ENCODE assay signal across 25 cellular contexts in genomic region chr9:89811896-89812450, GRCh38.
"Had no signal": no experiment of that assay in that cellular context is flagged by ENCODE, and none has a peak within 500 bp of the region (broad histone marks: within the 10 kb centered on the region; RNA-seq: fewer than 3 reads in every experiment).

No MANE protein-coding gene starts in this region.

- H3K27ac ChIP-seq: left lung, prostate gland, skin epidermis, stomach, tibial artery had no signal

- H3K9me3 ChIP-seq: left lung, mucosa of descending colon, prostate gland, stomach, tibial artery had no signal

- H3K27me3 ChIP-seq: left lung had no signal

- H3K27ac Mint-ChIP-seq: activated B cell treated with CpG ODN at 0.5 μM for 24 hours; activated naive CD4-positive, alpha-beta T cell treated with anti-CD3 and anti-CD28 coated beads, Interleukin-2, amount 10 ng/mL, durations not matched to agents 7 days and 5 days; activated naive CD8-positive, alpha-beta T cell treated with anti-CD3 and anti-CD28 coated beads, Interleukin-2, amount 50 U/mL, for 24 hours; activated T-helper 1 cell treated with anti-CD3 and anti-CD28 coated beads, Interleukin-12 subunit alpha, Interleukin-12 subunit beta, Interleukin-2, Interleukin-4 antibody, amounts not matched to agents 30 ng/mL and 10 ng/mL and 1 ng/mL, durations not matched to agents 14 hours and 24 hours and 36 hours; T-helper 17 cell had no signal

- H3K36me3 Mint-ChIP-seq: activated naive CD4-positive, alpha-beta T cell treated with anti-CD3 and anti-CD28 coated beads, Interleukin-2, amount 10 ng/mL, durations not matched to agents 7 days and 5 days; natural killer cell treated with Interleukin-12 subunit alpha and Interleukin-12 subunit beta and Interleukin-15 and Interleukin-18, amount 100 ng/mL, for 72 hours had no signal

- H3K36me3 ChIP-seq: left lung, prostate gland, stomach, tibial artery had no signal

- H3K4me3 ChIP-seq: left lung, mucosa of descending colon, prostate gland, skin epidermis, stomach, tibial artery had no signal

- DNase-seq: activated B cell treated with CpG ODN at 0.5 μM for 24 hours; activated CD4-positive, alpha-beta T cell treated with anti-CD3 and anti-CD28 coated beads, Interleukin-2, amount 50 U/mL, for 1 hour; activated gamma-delta T cell; activated naive CD4-positive, alpha-beta T cell treated with anti-CD3 and anti-CD28 coated beads, Interleukin-2, amount 10 ng/mL, durations not matched to agents 7 days and 5 days; activated naive CD8-positive, alpha-beta T cell treated with anti-CD3 and anti-CD28 coated beads, Interleukin-2, amount 50 U/mL, for 24 hours; activated T-cell treated with anti-CD3 and anti-CD28 coated beads, Interleukin-2, amount 50 U/mL, for 1 hour; amygdala; central memory CD4-positive, alpha-beta T cell; dermis blood vessel endothelial cell; effector CD4-positive, alpha-beta T cell; kidney glomerular epithelial cell; left lung; mucosa of descending colon; retina; stimulated activated CD4-positive, alpha-beta T cell treated with anti-CD3 and anti-CD28 coated beads, Interleukin-12 subunit alpha, Interleukin-12 subunit beta, amount 100 ng/mL, for 4 hours; stimulated activated CD4-positive, alpha-beta T cell treated with anti-CD3 and anti-CD28 coated beads, Interleukin-4, amount 100 ng/mL, for 1 hour; stomach; T-helper 17 cell had no signal

- H3K4me3 Mint-ChIP-seq: activated B cell treated with CpG ODN at 0.5 μM for 24 hours; activated naive CD4-positive, alpha-beta T cell treated with anti-CD3 and anti-CD28 coated beads, Interleukin-2, amount 10 ng/mL, durations not matched to agents 7 days and 5 days; activated naive CD8-positive, alpha-beta T cell treated with anti-CD3 and anti-CD28 coated beads, Interleukin-2, amount 50 U/mL, for 24 hours; activated T-helper 1 cell treated with anti-CD3 and anti-CD28 coated beads, Interleukin-12 subunit alpha, Interleukin-12 subunit beta, Interleukin-2, Interleukin-4 antibody, amounts not matched to agents 30 ng/mL and 10 ng/mL and 1 ng/mL, durations not matched to agents 14 hours and 24 hours and 36 hours; natural killer cell treated with Interleukin-12 subunit alpha and Interleukin-12 subunit beta and Interleukin-15 and Interleukin-18, amount 100 ng/mL, for 72 hours; T-helper 17 cell had no signal

- H3K4me1 ChIP-seq: prostate gland had no signal

- H3K27me3 Mint-ChIP-seq: activated B cell treated with CpG ODN at 0.5 μM for 24 hours had no signal

- ATAC-seq: activated naive CD8-positive, alpha-beta T cell treated with anti-CD3 and anti-CD28 coated beads, Interleukin-2, amount 50 U/mL, for 24 hours; left lung; mucosa of descending colon; natural killer cell treated with Interleukin-12 subunit alpha and Interleukin-12 subunit beta and Interleukin-15 and Interleukin-18, amount 100 ng/mL, for 72 hours; sciatic nerve; SK-N-SH treated with all-trans-retinoic acid at 6 μM for 48 hours; T-helper 17 cell had no signal

- H3K9me3 Mint-ChIP-seq: activated B cell treated with CpG ODN at 0.5 μM for 24 hours; activated naive CD4-positive, alpha-beta T cell treated with anti-CD3 and anti-CD28 coated beads, Interleukin-2, amount 10 ng/mL, durations not matched to agents 7 days and 5 days; activated naive CD8-positive, alpha-beta T cell treated with anti-CD3 and anti-CD28 coated beads, Interleukin-2, amount 50 U/mL, for 24 hours; activated T-helper 1 cell treated with anti-CD3 and anti-CD28 coated beads, Interleukin-12 subunit alpha, Interleukin-12 subunit beta, Interleukin-2, Interleukin-4 antibody, amounts not matched to agents 30 ng/mL and 10 ng/mL and 1 ng/mL, durations not matched to agents 14 hours and 24 hours and 36 hours; natural killer cell treated with Interleukin-12 subunit alpha and Interleukin-12 subunit beta and Interleukin-15 and Interleukin-18, amount 100 ng/mL, for 72 hours had no signal
